ENCODE assay signal across 8 cellular contexts in genomic region chr7:43647772-43648643, GRCh38.
DNase-seq lines count a peak whose midpoint lies in the region; ATAC-seq, FAIRE-seq and TF ChIP-seq lines count a peak whose summit lies in the region.

No MANE protein-coding gene starts in this region.

- H3K4me3 ChIP-seq in fibroblast of mammary gland (ENCODE audit: control insufficient read depth, low read depth, low read length): peak overlapping the region; percentile 7

- H3K36me3 Mint-ChIP-seq in activated T-helper 1 cell treated with anti-CD3 and anti-CD28 coated beads, Interleukin-12 subunit alpha, Interleukin-12 subunit beta, Interleukin-2, Interleukin-4 antibody, amounts not matched to agents 30 ng/mL and 10 ng/mL and 1 ng/mL, durations not matched to agents 14 hours and 24 hours and 36 hours (ENCODE audit: low read depth): peaks cover 44% of the 10 kb centered on the region
- no peaks in the 10 kb centered on the region for H3K36me3 Mint-ChIP-seq in natural killer cell

- ATAC-seq in HG02973 (IDR thresholded peaks at IDR 0.05; ENCODE audit: unreplicated experiment) (peak; percentile 2), natural killer cell (peak in 1 of 3 donors; percentile 8)

- DNase-seq in NK-92 treated with Interleukin-12 subunit alpha and Interleukin-12 subunit beta, amount 100 ng/mL, for 24 hours (lab: John Stamatoyannopoulos, UW): peak; percentile 34
- no peak for DNase-seq in NK-92 (lab: John Stamatoyannopoulos, UW; ENCODE audit: unreplicated experiment)
- DNase-seq in NCI-H446 (lab: John Stamatoyannopoulos, UW): peak; percentile 97 to 98
- no peak for DNase-seq in activated T-helper 1 cell treated with anti-CD3 and anti-CD28 coated beads, Interleukin-12 subunit alpha, Interleukin-12 subunit beta, Interleukin-2, Interleukin-4 antibody, amounts not matched to agents 30 ng/mL and 10 ng/mL and 1 ng/mL, durations not matched to agents 14 hours and 24 hours and 36 hours (ENCODE audit: low spot score)
- DNase-seq in fibroblast of mammary gland (ENCODE audit: low read depth): peak; percentile 100
- DNase-seq in natural killer cell: no peak
- peak; percentile 81 for DNase-seq in urothelium cell line (ENCODE audit: low spot score)

- peaks cover 94% of the 10 kb centered on the region for H3K4me1 Mint-ChIP-seq in activated T-helper 1 cell treated with anti-CD3 and anti-CD28 coated beads, Interleukin-12 subunit alpha, Interleukin-12 subunit beta, Interleukin-2, Interleukin-4 antibody, amounts not matched to agents 30 ng/mL and 10 ng/mL and 1 ng/mL, durations not matched to agents 14 hours and 24 hours and 36 hours (ENCODE audit: low read depth)
- peaks cover 92 to 97% of the 10 kb centered on the region in 2 donors for H3K4me1 Mint-ChIP-seq in natural killer cell

- intact Hi-C loops in activated T-helper 1 cell treated with anti-CD3 and anti-CD28 coated beads, Interleukin-12 subunit alpha, Interleukin-12 subunit beta, Interleukin-2, Interleukin-4 antibody, amounts not matched to agents 30 ng/mL and 10 ng/mL and 1 ng/mL, durations not matched to agents 14 hours and 24 hours and 36 hours (cut with micrococcal nuclease): loop anchor here (1.0 to 2.0 kb wide), 11 partner anchors 10 to 191 kb away; no protein-coding TSS in a partner anchor
- intact Hi-C loops in natural killer cell (cut with micrococcal nuclease): loop anchor here (2.0 to 5.0 kb wide), 2 partner anchors 34 to 53 kb away; no protein-coding TSS in a partner anchor

- H3K27ac Mint-ChIP-seq in activated T-helper 1 cell treated with anti-CD3 and anti-CD28 coated beads, Interleukin-12 subunit alpha, Interleukin-12 subunit beta, Interleukin-2, Interleukin-4 antibody, amounts not matched to agents 30 ng/mL and 10 ng/mL and 1 ng/mL, durations not matched to agents 14 hours and 24 hours and 36 hours: peak overlapping the region; percentile 98
- H3K27ac Mint-ChIP-seq in natural killer cell: peak overlapping the region; percentile 90 to 99

- peaks cover 5% of the 10 kb centered on the region for H3K9me3 Mint-ChIP-seq in activated T-helper 1 cell treated with anti-CD3 and anti-CD28 coated beads, Interleukin-12 subunit alpha, Interleukin-12 subunit beta, Interleukin-2, Interleukin-4 antibody, amounts not matched to agents 30 ng/mL and 10 ng/mL and 1 ng/mL, durations not matched to agents 14 hours and 24 hours and 36 hours
- no peaks in the 10 kb centered on the region for H3K9me3 Mint-ChIP-seq in natural killer cell

- H3K4me3 Mint-ChIP-seq in activated T-helper 1 cell treated with anti-CD3 and anti-CD28 coated beads, Interleukin-12 subunit alpha, Interleukin-12 subunit beta, Interleukin-2, Interleukin-4 antibody, amounts not matched to agents 30 ng/mL and 10 ng/mL and 1 ng/mL, durations not matched to agents 14 hours and 24 hours and 36 hours: peak overlapping the region; percentile 75
- H3K4me3 Mint-ChIP-seq in natural killer cell: peak overlapping the region; percentile 80

- TF ChIP-seq CTCF in fibroblast of mammary gland (conservative IDR thresholded peaks at IDR 0.05; ENCODE audit: control insufficient read depth, insufficient read depth, low read depth, low read length) (no peak), natural killer cell (IDR thresholded peaks at IDR 0.05) (no peak)

- H3K27me3 Mint-ChIP-seq in activated T-helper 1 cell treated with anti-CD3 and anti-CD28 coated beads, Interleukin-12 subunit alpha, Interleukin-12 subunit beta, Interleukin-2, Interleukin-4 antibody, amounts not matched to agents 30 ng/mL and 10 ng/mL and 1 ng/mL, durations not matched to agents 14 hours and 24 hours and 36 hours (ENCODE audit: insufficient read depth): no peaks in the 10 kb centered on the region
- no peaks in the 10 kb centered on the region for H3K27me3 Mint-ChIP-seq in natural killer cell (ENCODE audit: low read depth in 2 of 2)

- no peak for FAIRE-seq in urothelium cell line (lab: Jason Lieb, UNC)

Comparison
In these comparisons a context has a peak if more than half of its experiments do, and no peak if none do; other contexts are left out.
1. DNase-seq: peak in NK-92 treated with Interleukin-12 subunit alpha and Interleukin-12 subunit beta, amount 100 ng/mL, for 24 hours (single experiment), NCI-H446 (2 of 2), fibroblast of mammary gland (single experiment) and urothelium cell line (single experiment); none in NK-92 (single experiment), activated T-helper 1 cell treated with anti-CD3 and anti-CD28 coated beads, Interleukin-12 subunit alpha, Interleukin-12 subunit beta, Interleukin-2, Interleukin-4 antibody, amounts not matched to agents 30 ng/mL and 10 ng/mL and 1 ng/mL, durations not matched to agents 14 hours and 24 hours and 36 hours (single experiment) and natural killer cell (single experiment).